ENCODE assay signal across 7 cellular contexts in the genomic region with DNA sequence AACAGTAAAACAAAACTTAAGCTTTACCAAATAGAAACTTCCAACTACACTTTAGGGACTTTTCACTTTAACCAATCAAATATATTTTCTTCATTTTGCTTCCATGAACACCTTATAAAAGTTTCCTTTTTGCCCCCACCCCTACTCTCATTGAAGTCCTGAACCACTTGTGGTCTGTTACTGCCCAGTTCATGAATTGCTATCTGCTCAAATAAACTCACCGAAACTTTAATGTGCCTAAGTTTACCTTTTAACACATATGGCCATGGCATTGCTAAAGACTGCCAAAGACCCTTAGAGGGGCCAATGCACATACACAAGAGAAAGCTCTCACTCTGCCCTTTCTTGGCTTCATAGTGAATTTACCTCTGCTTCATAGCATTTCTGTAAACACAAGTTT.
"Had no signal": no experiment of that assay in that cellular context is flagged by ENCODE, and none has a peak within 500 bp of the region (broad histone marks: within the 10 kb centered on the region; RNA-seq: fewer than 3 reads in every experiment).

No MANE protein-coding gene starts in this region.

- ATAC-seq: GM23338, HCT116 had no signal

- H3K36me3 ChIP-seq: HAP-1 had no signal

- H2AFZ ChIP-seq: GM23248, GM23338 had no signal

- H3K9me3 ChIP-seq: HAP-1 had no signal

- H3K4me1 ChIP-seq: HAP-1 had no signal

- DNase-seq: GOT3, H7, H9 had no signal

- H3K9ac ChIP-seq: GM23248 had no signal

- H3K4me2 ChIP-seq: GM23338 had no signal

- H3K27ac ChIP-seq: GM23248 had no signal

- H3K4me3 ChIP-seq: GM23248, GM23338, HAP-1 had no signal
